In genomic region chr10:102240467-102241036, GRCh38 we compare ENCODE assay signal across 1 cellular context.
TF ChIP-seq lines count a peak whose summit lies in the region.

No MANE protein-coding gene starts in this region.

TF ChIP-seq in H1, 55 proteins besides CTCF, POLR2A, EP300 and RAD21:
- TF ChIP-seq SUZ12 (IDR thresholded peaks at IDR 0.05; ENCODE audit: low read length) (peak; percentile 90), EZH2 (IDR thresholded peaks at IDR 0.05; ENCODE audit: low read depth, low read length, severe bottlenecking) (peak; percentile 91), RNF2 (IDR thresholded peaks at IDR 0.05; ENCODE audit: borderline replicate concordance, low read depth, low read length, missing control alignments, poor library complexity, severe bottlenecking) (peak; percentile 9), PHF8 (conservative IDR thresholded peaks at IDR 0.05; ENCODE audit: low read depth, low read length) (no peak), JUND (IDR thresholded peaks at IDR 0.05; ENCODE audit: low read length) (no peak)
